ENCODE assay signal across 21 cellular contexts in the genomic region with DNA sequence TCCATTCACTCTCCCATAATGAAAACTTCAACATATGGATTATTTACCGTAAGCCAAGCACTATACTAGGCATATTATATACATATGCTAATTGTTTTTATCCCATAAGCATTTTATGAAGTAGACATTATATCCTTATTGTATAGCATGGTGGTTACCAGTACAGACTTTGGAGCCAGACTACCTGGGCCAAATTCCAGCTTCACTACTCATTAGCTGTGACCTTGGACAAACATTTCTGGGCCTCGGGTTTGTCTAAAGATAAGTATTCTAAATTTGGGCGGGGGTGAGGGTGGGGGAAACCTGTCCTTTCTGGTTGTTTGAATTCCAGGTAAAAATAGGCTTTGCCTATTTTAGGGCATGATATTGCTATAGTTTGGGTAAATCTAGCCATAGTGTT.
A peak's percentile ranks its signal among the peaks of the same experiment; 100 is the strongest.
DNase-seq lines count a peak whose midpoint lies in the region; ATAC-seq and TF ChIP-seq lines count a peak whose summit lies in the region.
"Had no signal": no experiment of that assay in that cellular context is flagged by ENCODE, and none has a peak within 500 bp of the region (broad histone marks: within the 10 kb centered on the region; RNA-seq: fewer than 3 reads in every experiment).

No MANE protein-coding gene starts in this region.

- no peak overlapping the region for H3K4me2 ChIP-seq in neural cell (ENCODE audit: low read length)
- H3K4me2 ChIP-seq: BLaER1 treated with 17β-estradiol and CSF1 and Interleukin-3, amounts not matched to agents 10 nM and 100 nM; GM23338 had no signal

- no peaks in the 10 kb centered on the region for H3K27me3 ChIP-seq in right atrium auricular region
- no peaks in the 10 kb centered on the region for H3K27me3 ChIP-seq in neural cell (ENCODE audit: insufficient read depth, low read depth, low read length)
- H3K27me3 ChIP-seq: BE2C; BLaER1 treated with 17β-estradiol and CSF1 and Interleukin-3, amounts not matched to agents 10 nM and 100 nM had no signal

- TF ChIP-seq CTCF in right atrium auricular region (IDR thresholded peaks at IDR 0.05) (no peak), neural cell (IDR thresholded peaks at IDR 0.05; ENCODE audit: poor library complexity, severe bottlenecking) (no peak)

- no peak for TF ChIP-seq RAD21 in neural cell (conservative IDR thresholded peaks at IDR 0.05)

- H3K9me2 ChIP-seq in neural cell (ENCODE audit: insufficient read depth, low read length), result no peaks in the 10 kb centered on the region

- no peaks in the 10 kb centered on the region for H3K79me2 ChIP-seq in neural cell (replicated peaks; ENCODE audit: insufficient read depth, low read length)

- no peaks in the 10 kb centered on the region for H3K4me1 ChIP-seq in right atrium auricular region
- H3K4me1 ChIP-seq: BE2C had no signal

- no peaks in the 10 kb centered on the region for H4K20me1 ChIP-seq in neural cell (ENCODE audit: insufficient read depth)
- H4K20me1 ChIP-seq: BLaER1 treated with 17β-estradiol and CSF1 and Interleukin-3, amounts not matched to agents 10 nM and 100 nM had no signal

- intact Hi-C loops in Right ventricle myocardium inferior (cut with DNase I), result no loop called here
- intact Hi-C loops in left cardiac atrium (cut with DNase I), result no loop called here
- intact Hi-C loops in left ventricle myocardium superior (cut with micrococcal nuclease), result no loop called here

- H3F3A ChIP-seq in neural cell (ENCODE audit: insufficient read depth, low read length, poor library complexity, severe bottlenecking), result no peaks in the 10 kb centered on the region

- peaks cover 0 to 3% of the 10 kb centered on the region in 2 donors for H3K9me3 ChIP-seq in right atrium auricular region
- H3K9me3 ChIP-seq in neural cell (ENCODE audit: low read length), result peaks cover 6% of the 10 kb centered on the region
- H3K9me3 ChIP-seq: BE2C, HAP-1 had no signal

- no peak overlapping the region for H3K9ac ChIP-seq in neural cell (ENCODE audit: low read length)
- H3K9ac ChIP-seq: BLaER1 treated with 17β-estradiol and CSF1 and Interleukin-3, amounts not matched to agents 10 nM and 100 nM had no signal

- no peaks in the 10 kb centered on the region for H3K36me3 ChIP-seq in right atrium auricular region
- H3K36me3 ChIP-seq in neural cell (ENCODE audit: insufficient read depth, low read length), result no peaks in the 10 kb centered on the region
- H3K36me3 ChIP-seq: BE2C; BLaER1 treated with 17β-estradiol and CSF1 and Interleukin-3, amounts not matched to agents 10 nM and 100 nM; HAP-1 had no signal

- H3K27ac ChIP-seq in right atrium auricular region (no peak overlapping the region), neural cell (ENCODE audit: low read length) (peak overlapping the region; percentile 67)
- H3K27ac ChIP-seq: 22Rv1; BLaER1 treated with 17β-estradiol and CSF1 and Interleukin-3, amounts not matched to agents 10 nM and 100 nM had no signal

- no peak for TF ChIP-seq EP300 in neural cell (conservative IDR thresholded peaks at IDR 0.05; ENCODE audit: poor library complexity, severe bottlenecking)

- H2AFZ ChIP-seq in neural cell (ENCODE audit: low read depth, low read length), result no peak overlapping the region
- H2AFZ ChIP-seq: GM23338 had no signal

- ATAC-seq in Right ventricle myocardium inferior (peak; percentile 42), left cardiac atrium (no peak), left ventricle myocardium superior (peak; percentile 75)
- ATAC-seq: GM12878, GM23338 had no signal

- H3K4me3 ChIP-seq in right atrium auricular region (no peak overlapping the region), neural cell (ENCODE audit: low read length) (no peak overlapping the region)
- H3K4me3 ChIP-seq: BLaER1 treated with 17β-estradiol and CSF1 and Interleukin-3, amounts not matched to agents 10 nM and 100 nM; GM12878; GM23338; HAP-1 had no signal

- no peak for DNase-seq in Right ventricle myocardium inferior (ENCODE audit: missing footprints)
- no peak for DNase-seq in left cardiac atrium
- DNase-seq in left ventricle myocardium superior, result no peak
- DNase-seq in right atrium auricular region (ENCODE audit: low spot score), result no peak
- DNase-seq in midbrain (lab: John Stamatoyannopoulos, UW), result no peak
- DNase-seq in NK-92 (lab: John Stamatoyannopoulos, UW; ENCODE audit: unreplicated experiment), result no peak
- no peak for DNase-seq in Ammon's horn (ENCODE audit: low spot score)
- DNase-seq: BE2C; CD4-positive, alpha-beta T cell; CD8-positive, alpha-beta memory T cell; DMS 273 treated with DMSO at 0.1 percent for 48 hours; DMS79; EL; GDM1; HFFc6 had no signal

TF ChIP-seq in neural cell, 6 proteins besides CTCF, POLR2A, EP300 and RAD21:
- TF ChIP-seq EZH2 (IDR thresholded peaks at IDR 0.05; ENCODE audit: borderline replicate concordance, insufficient read depth, low read length, poor library complexity, severe bottlenecking) (no peak), POLR2AphosphoS5 (IDR thresholded peaks at IDR 0.05) (no peak), TAF1 (IDR thresholded peaks at IDR 0.05; ENCODE audit: low read depth) (no peak), MXI1 (conservative IDR thresholded peaks at IDR 0.05; ENCODE audit: poor library complexity, severe bottlenecking) (no peak), SMC3 (conservative IDR thresholded peaks at IDR 0.05; ENCODE audit: poor library complexity) (no peak)
- TF ChIP-seq, protein P1, sequence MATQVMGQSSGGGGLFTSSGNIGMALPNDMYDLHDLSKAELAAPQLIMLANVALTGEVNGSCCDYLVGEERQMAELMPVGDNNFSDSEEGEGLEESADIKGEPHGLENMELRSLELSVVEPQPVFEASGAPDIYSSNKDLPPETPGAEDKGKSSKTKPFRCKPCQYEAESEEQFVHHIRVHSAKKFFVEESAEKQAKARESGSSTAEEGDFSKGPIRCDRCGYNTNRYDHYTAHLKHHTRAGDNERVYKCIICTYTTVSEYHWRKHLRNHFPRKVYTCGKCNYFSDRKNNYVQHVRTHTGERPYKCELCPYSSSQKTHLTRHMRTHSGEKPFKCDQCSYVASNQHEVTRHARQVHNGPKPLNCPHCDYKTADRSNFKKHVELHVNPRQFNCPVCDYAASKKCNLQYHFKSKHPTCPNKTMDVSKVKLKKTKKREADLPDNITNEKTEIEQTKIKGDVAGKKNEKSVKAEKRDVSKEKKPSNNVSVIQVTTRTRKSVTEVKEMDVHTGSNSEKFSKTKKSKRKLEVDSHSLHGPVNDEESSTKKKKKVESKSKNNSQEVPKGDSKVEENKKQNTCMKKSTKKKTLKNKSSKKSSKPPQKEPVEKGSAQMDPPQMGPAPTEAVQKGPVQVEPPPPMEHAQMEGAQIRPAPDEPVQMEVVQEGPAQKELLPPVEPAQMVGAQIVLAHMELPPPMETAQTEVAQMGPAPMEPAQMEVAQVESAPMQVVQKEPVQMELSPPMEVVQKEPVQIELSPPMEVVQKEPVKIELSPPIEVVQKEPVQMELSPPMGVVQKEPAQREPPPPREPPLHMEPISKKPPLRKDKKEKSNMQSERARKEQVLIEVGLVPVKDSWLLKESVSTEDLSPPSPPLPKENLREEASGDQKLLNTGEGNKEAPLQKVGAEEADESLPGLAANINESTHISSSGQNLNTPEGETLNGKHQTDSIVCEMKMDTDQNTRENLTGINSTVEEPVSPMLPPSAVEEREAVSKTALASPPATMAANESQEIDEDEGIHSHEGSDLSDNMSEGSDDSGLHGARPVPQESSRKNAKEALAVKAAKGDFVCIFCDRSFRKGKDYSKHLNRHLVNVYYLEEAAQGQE (IDR thresholded peaks at IDR 0.05; ENCODE audit: borderline replicate concordance), result no peak

Comparison
In these comparisons a context has a peak if more than half of its experiments do, and no peak if none do; other contexts are left out.
1. ATAC-seq: peak in Right ventricle myocardium inferior (single experiment) and left ventricle myocardium superior (single experiment); none in left cardiac atrium (0 of 2).